In genomic region chr14:69427596-69427995, GRCh38 we compare ENCODE assay signal across 33 cellular contexts. TPM values are rescaled to one million over a fixed set of nuclear protein-coding genes. Genes with fewer than 3 reads are reported as not detected.
"Had no signal": no experiment of that assay in that cellular context is flagged by ENCODE, and none has a peak within 500 bp of the region (broad histone marks: within the 10 kb centered on the region; RNA-seq: fewer than 3 reads in every experiment).

No MANE protein-coding gene starts in this region.

- H3K4me3 Mint-ChIP-seq: activated CD4-positive, alpha-beta T cell treated with anti-CD3 and anti-CD28 coated beads for 36 hours; activated CD4-positive, alpha-beta T cell treated with anti-CD3 and anti-CD28 coated beads, Interleukin-2, amount 10 ng/mL, durations not matched to agents 24 days and 14 days; activated CD8-positive, alpha-beta T cell treated with anti-CD3 and anti-CD28 coated beads for 36 hours; activated naive CD8-positive, alpha-beta T cell; activated T-cell treated with anti-CD3 and anti-CD28 coated beads, Interleukin-2, amount 50 U/mL, for 4 hours; activated T-helper 17 cell treated with anti-CD3 and anti-CD28 coated beads, Interleukin-2, amount 50 U/mL, for 72 hours; T-helper 1 cell treated with Interleukin-12 subunit alpha and Interleukin-12 subunit beta and Interleukin-4 antibody, amounts not matched to agents 30 μg/mL and 1 μg/mL, for 36 hours had no signal

- FAIRE-seq: astrocyte, endometrium, endothelial cell of umbilical vein had no signal

- DNase-seq: activated CD4-positive, alpha-beta T cell treated with anti-CD3 and anti-CD28 coated beads for 36 hours; activated CD4-positive, alpha-beta T cell treated with anti-CD3 and anti-CD28 coated beads, Interleukin-2, amount 10 ng/mL, durations not matched to agents 24 days and 14 days; activated CD4-positive, alpha-beta T cell treated with anti-CD3 and anti-CD28 coated beads, Interleukin-2, amount 50 U/mL, for 48 hours; activated CD4-positive, CD25-positive, alpha-beta regulatory T cell; activated CD4-positive, CD25-positive, alpha-beta regulatory T cell treated with anti-CD3 and anti-CD28 coated beads, Interleukin-2, amount 50 U/mL, for 72 hours; activated CD8-positive, alpha-beta memory T cell treated with anti-CD3 and anti-CD28 coated beads for 24 hours; activated CD8-positive, alpha-beta T cell treated with anti-CD3 and anti-CD28 coated beads for 36 hours; activated effector memory CD4-positive, alpha-beta T cell treated with Interleukin-2 at 50 U/mL for 16 hours; activated gamma-delta T cell treated with Interleukin-2 at 50 U/mL for 16 hours; activated naive CD4-positive, alpha-beta T cell treated with anti-CD3 and anti-CD28 coated beads, Interleukin-2, amount 50 U/mL, for 16 hours; activated naive CD4-positive, alpha-beta T cell treated with Interleukin-2 at 50 U/mL for 16 hours; activated T-cell treated with anti-CD3 and anti-CD28 coated beads, Interleukin-2, amount 50 U/mL, for 4 hours; amniotic stem cell; anterior cingulate cortex; brain microvascular endothelial cell; central memory CD4-positive, alpha-beta T cell; cerebellar nuclear complex; colonic mucosa; effector CD8-positive, alpha-beta T cell; foreskin fibroblast; gastrocnemius medialis; glutamatergic neuron; heart left ventricle; T-helper 9 cell; WERI-Rb-1 had no signal

- H3K27me3 ChIP-seq: brain microvascular endothelial cell, cardiac muscle cell, colonic mucosa, gastrocnemius medialis, heart left ventricle had no signal

- H3K4me1 ChIP-seq: colonic mucosa, gastrocnemius medialis had no signal

- H3K4me3 ChIP-seq: cardiac muscle cell, colonic mucosa, gastrocnemius medialis, heart left ventricle had no signal

- ATAC-seq: activated CD4-positive, alpha-beta T cell treated with anti-CD3 and anti-CD28 coated beads for 36 hours; activated CD8-positive, alpha-beta T cell treated with anti-CD3 and anti-CD28 coated beads for 36 hours; activated T-cell treated with anti-CD3 and anti-CD28 coated beads, Interleukin-2, amount 50 U/mL, for 4 hours; activated T-helper 17 cell treated with anti-CD3 and anti-CD28 coated beads, Interleukin-2, amount 50 U/mL, for 72 hours; esophagus mucosa; gastrocnemius medialis; heart left ventricle had no signal

- H3K9me3 ChIP-seq: colonic mucosa, gastrocnemius medialis had no signal

- H3K27ac ChIP-seq: brain microvascular endothelial cell, cardiac muscle cell, colonic mucosa, gastrocnemius medialis, heart left ventricle, WERI-Rb-1 had no signal

- H3K4me1 Mint-ChIP-seq: activated CD4-positive, alpha-beta T cell treated with anti-CD3 and anti-CD28 coated beads for 36 hours; activated CD4-positive, alpha-beta T cell treated with anti-CD3 and anti-CD28 coated beads, Interleukin-2, amount 10 ng/mL, durations not matched to agents 24 days and 14 days had no signal

- H3K27me3 Mint-ChIP-seq: activated CD4-positive, alpha-beta T cell treated with anti-CD3 and anti-CD28 coated beads for 36 hours; activated CD4-positive, alpha-beta T cell treated with anti-CD3 and anti-CD28 coated beads, Interleukin-2, amount 10 ng/mL, durations not matched to agents 24 days and 14 days; activated CD8-positive, alpha-beta T cell treated with anti-CD3 and anti-CD28 coated beads for 36 hours; activated naive CD8-positive, alpha-beta T cell; activated T-helper 17 cell treated with anti-CD3 and anti-CD28 coated beads, Interleukin-2, amount 50 U/mL, for 72 hours had no signal

- H3K27ac Mint-ChIP-seq: activated CD4-positive, alpha-beta T cell treated with anti-CD3 and anti-CD28 coated beads for 36 hours; activated CD4-positive, alpha-beta T cell treated with anti-CD3 and anti-CD28 coated beads, Interleukin-2, amount 10 ng/mL, durations not matched to agents 24 days and 14 days; activated CD8-positive, alpha-beta T cell treated with anti-CD3 and anti-CD28 coated beads for 36 hours; activated naive CD8-positive, alpha-beta T cell; activated T-helper 17 cell treated with anti-CD3 and anti-CD28 coated beads, Interleukin-2, amount 50 U/mL, for 72 hours; T-helper 1 cell treated with Interleukin-12 subunit alpha and Interleukin-12 subunit beta and Interleukin-4 antibody, amounts not matched to agents 30 μg/mL and 1 μg/mL, for 36 hours had no signal

- H3K36me3 ChIP-seq: colonic mucosa had no signal

- H3K9me3 Mint-ChIP-seq: activated CD4-positive, alpha-beta T cell treated with anti-CD3 and anti-CD28 coated beads, Interleukin-2, amount 10 ng/mL, durations not matched to agents 24 days and 14 days; activated CD8-positive, alpha-beta T cell treated with anti-CD3 and anti-CD28 coated beads for 36 hours; activated T-helper 17 cell treated with anti-CD3 and anti-CD28 coated beads, Interleukin-2, amount 50 U/mL, for 72 hours; T-helper 1 cell treated with Interleukin-12 subunit alpha and Interleukin-12 subunit beta and Interleukin-4 antibody, amounts not matched to agents 30 μg/mL and 1 μg/mL, for 36 hours had no signal

RNA-seq across cellular contexts. Expression of gene PLEKHD1, which starts 56.9 kb away (rescaled TPM):
- total RNA-seq: endothelial cell of umbilical vein, esophagus mucosa had no signal
